12 cellular contexts compared by ENCODE assay signal in genomic region chr1:10640079-10640578, GRCh38.
DNase-seq lines count a peak whose midpoint lies in the region; TF ChIP-seq lines count a peak whose summit lies in the region.
"Had no signal": no experiment of that assay in that cellular context is flagged by ENCODE, and none has a peak within 500 bp of the region (broad histone marks: within the 10 kb centered on the region; RNA-seq: fewer than 3 reads in every experiment).

No MANE protein-coding gene starts in this region.

- H3K4me1 Mint-ChIP-seq in neural progenitor cell (peaks cover 10% of the 10 kb centered on the region), type B pancreatic cell (ENCODE audit: unreplicated experiment) (peaks cover 9% of the 10 kb centered on the region)
- H3K4me1 Mint-ChIP-seq: B cell had no signal

- H3K27me3 ChIP-seq in neural progenitor cell (peaks cover 41% of the 10 kb centered on the region), MG63 (no peaks in the 10 kb centered on the region)

- H3K79me2 ChIP-seq in neural progenitor cell (ENCODE audit: low read depth): no peaks in the 10 kb centered on the region

- no peak overlapping the region for H3K9ac ChIP-seq in neural progenitor cell

- H3K4me2 ChIP-seq in neural progenitor cell: no peak overlapping the region

- no peaks in the 10 kb centered on the region for H3K9me3 ChIP-seq in neural progenitor cell (ENCODE audit: low read depth)
- no peaks in the 10 kb centered on the region for H3K9me3 ChIP-seq in MG63
- H3K9me3 ChIP-seq: neutrophil had no signal

- no peak overlapping the region for H3K27ac ChIP-seq in neural progenitor cell
- H3K27ac ChIP-seq: neutrophil had no signal

- H3K27me3 Mint-ChIP-seq in neural progenitor cell (ENCODE audit: insufficient read depth, low read depth): peaks cover 23% of the 10 kb centered on the region
- peaks cover 6% of the 10 kb centered on the region for H3K27me3 Mint-ChIP-seq in type B pancreatic cell
- H3K27me3 Mint-ChIP-seq: B cell had no signal

- no peak overlapping the region for H2AFZ ChIP-seq in neural progenitor cell (replicated peaks)

- no peaks in the 10 kb centered on the region for H3K9me3 Mint-ChIP-seq in neural progenitor cell
- H3K9me3 Mint-ChIP-seq in type B pancreatic cell: no peaks in the 10 kb centered on the region

- H3K36me3 Mint-ChIP-seq in neural progenitor cell (peaks cover 14% of the 10 kb centered on the region), type B pancreatic cell (no peaks in the 10 kb centered on the region)

- H3K36me3 ChIP-seq in neural progenitor cell (no peaks in the 10 kb centered on the region), MG63 (no peaks in the 10 kb centered on the region)

- no peak overlapping the region for H3K4me3 ChIP-seq in neural progenitor cell
- no peak overlapping the region for H3K4me3 ChIP-seq in MG63

- TF ChIP-seq CTCF in neural progenitor cell (IDR thresholded peaks at IDR 0.05): no peak
- no peak for TF ChIP-seq CTCF in type B pancreatic cell (conservative IDR thresholded peaks at IDR 0.05)

- H3K4me1 ChIP-seq in neural progenitor cell: peaks cover 7% of the 10 kb centered on the region

- H3K4me3 Mint-ChIP-seq in neural progenitor cell (no peak overlapping the region), type B pancreatic cell (no peak overlapping the region)
- H3K4me3 Mint-ChIP-seq: B cell had no signal

- H3K27ac Mint-ChIP-seq in neural progenitor cell (no peak overlapping the region), type B pancreatic cell (no peak overlapping the region)
- H3K27ac Mint-ChIP-seq: B cell had no signal

- DNase-seq in COR-L47 (lab: John Stamatoyannopoulos, UW): peak; percentile 98
- peak; percentile 75 for DNase-seq in NCI-H1694 (lab: John Stamatoyannopoulos, UW)
- DNase-seq in anterior cingulate cortex (lab: John Stamatoyannopoulos, UW): peak in 41 of 58 donors; percentile 3 to 71 (median 31)
- peak; percentile 36 for DNase-seq in neural progenitor cell (ENCODE audit: low spot score)
- DNase-seq in MG63: no peak
- no peak for DNase-seq in NK-92 treated with Interleukin-12 subunit alpha and Interleukin-12 subunit beta, amount 100 ng/mL, for 24 hours (lab: John Stamatoyannopoulos, UW)
- DNase-seq in NCI-H1930 (lab: John Stamatoyannopoulos, UW): no peak
- no peak for DNase-seq in type B pancreatic cell (ENCODE audit: extremely low spot score, unreplicated experiment)
- DNase-seq: activated CD8-positive, alpha-beta memory T cell treated with anti-CD3 and anti-CD28 coated beads, Interleukin-2, amount 50 U/mL, for 4 hours; stimulated activated CD4-positive, alpha-beta T cell treated with anti-CD3 and anti-CD28 coated beads, Interleukin-4, amount 100 ng/mL, for 4 hours had no signal

- H4K20me1 ChIP-seq in neural progenitor cell (ENCODE audit: low read depth): peaks cover 28% of the 10 kb centered on the region

- peaks cover 16% of the 10 kb centered on the region for H3F3A ChIP-seq in neural progenitor cell (ENCODE audit: low read depth)

Comparison
In these comparisons a context has a peak if more than half of its experiments do, and no peak if none do; other contexts are left out.
1. DNase-seq: peak in COR-L47 (single experiment), NCI-H1694 (single experiment), anterior cingulate cortex (41 of 58) and neural progenitor cell (single experiment); none in MG63 (single experiment), NK-92 treated with Interleukin-12 subunit alpha and Interleukin-12 subunit beta, amount 100 ng/mL, for 24 hours (single experiment), NCI-H1930 (0 of 2) and type B pancreatic cell (single experiment).